20 cellular contexts compared by ENCODE assay signal in the genomic region with DNA sequence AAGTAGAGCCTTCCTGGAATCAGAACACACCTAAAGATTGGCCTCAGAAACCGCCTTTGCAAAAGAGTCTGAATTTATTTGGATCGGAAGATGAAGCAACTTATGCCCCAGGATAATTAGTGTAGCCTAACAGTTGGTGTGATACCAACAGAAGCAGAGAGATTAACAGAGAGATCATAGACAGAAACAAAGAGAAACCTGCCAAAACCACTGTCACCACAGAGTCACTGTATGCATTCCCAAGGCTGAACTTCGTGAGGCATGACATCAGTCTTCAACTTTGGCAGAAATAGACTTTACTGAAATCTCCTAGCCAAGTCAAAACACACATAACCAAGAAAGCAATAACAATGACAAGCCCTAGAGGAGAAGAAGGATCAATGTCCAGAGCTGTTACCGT.
A peak's percentile ranks its signal among the peaks of the same experiment; 100 is the strongest.
DNase-seq lines count a peak whose midpoint lies in the region; ATAC-seq and TF ChIP-seq lines count a peak whose summit lies in the region.
"Had no signal": no experiment of that assay in that cellular context is flagged by ENCODE, and none has a peak within 500 bp of the region (broad histone marks: within the 10 kb centered on the region; RNA-seq: fewer than 3 reads in every experiment).

No MANE protein-coding gene starts in this region.

- DNase-seq in H4 (ENCODE audit: low spot score): peak; percentile 3
- peak; percentile 63 for DNase-seq in OCI-M1 (lab: John Stamatoyannopoulos, UW)
- no peak for DNase-seq in effector CD8-positive, alpha-beta T cell (lab: John Stamatoyannopoulos, UW)
- DNase-seq in cardiac septum (ENCODE audit: low spot score): no peak
- DNase-seq: 8988T; ACHN; AML-193; C1 segment of cervical spinal cord; Calu3; CD4-positive, alpha-beta memory T cell; COR-L47; DMS53; DMS79 treated with DMSO at 0.1 percent for 48 hours; GF-D8; HFFc6 had no signal

- peak overlapping the region; percentile 11; the same call in 1 of the 2 replicates for H2AFZ ChIP-seq in KMS-11 (ENCODE audit: low read depth)
- H2AFZ ChIP-seq: GM23338 had no signal

- no peaks in the 10 kb centered on the region for H3K79me2 ChIP-seq in KMS-11 (ENCODE audit: insufficient read depth, low read depth)

- no peak for TF ChIP-seq CTCF in KMS-11 (conservative IDR thresholded peaks at IDR 0.05; ENCODE audit: low read depth, low read length)

- no peak overlapping the region for H3K9ac ChIP-seq in KMS-11

- no peaks in the 10 kb centered on the region for H4K20me1 ChIP-seq in KMS-11 (ENCODE audit: insufficient read depth)

- intact Hi-C loops in cardiac septum (cut with DNase I): no loop called here

- no peaks in the 10 kb centered on the region for H3K36me3 ChIP-seq in KMS-11 (ENCODE audit: insufficient read depth)
- H3K36me3 ChIP-seq: HAP-1 had no signal

- H3K27me3 ChIP-seq in KMS-11 (ENCODE audit: insufficient read depth, low read depth): no peaks in the 10 kb centered on the region

- H3K4me3 ChIP-seq in KMS-11 (IDR thresholded peaks at IDR 0.05; ENCODE audit: insufficient read depth, low read depth, low read length): no peak overlapping the region
- H3K4me3 ChIP-seq: A549, GM23338, HAP-1 had no signal

- ATAC-seq in HG03442 (IDR thresholded peaks at IDR 0.05; ENCODE audit: unreplicated experiment): no peak
- ATAC-seq: A549, GM23338 had no signal

- no peak overlapping the region for H3K27ac ChIP-seq in KMS-11
- H3K27ac ChIP-seq: A549 had no signal

- H3K4me2 ChIP-seq in KMS-11: 0 out of 2 replicates have a peak overlapping the region, but pooled peaks have one; percentile 6
- H3K4me2 ChIP-seq: A549, GM23338 had no signal

- peaks cover 4% of the 10 kb centered on the region for H3K4me1 ChIP-seq in KMS-11 (ENCODE audit: low read depth, poor library complexity, severe bottlenecking)
- H3K4me1 ChIP-seq: A549, HAP-1 had no signal

Comparison
In these comparisons a context has a peak if more than half of its experiments do, and no peak if none do; other contexts are left out.
1. DNase-seq: peak in H4 (single experiment) and OCI-M1 (single experiment); none in effector CD8-positive, alpha-beta T cell (single experiment) and cardiac septum (single experiment).